ENCODE assay signal across 8 cellular contexts in the genomic region with DNA sequence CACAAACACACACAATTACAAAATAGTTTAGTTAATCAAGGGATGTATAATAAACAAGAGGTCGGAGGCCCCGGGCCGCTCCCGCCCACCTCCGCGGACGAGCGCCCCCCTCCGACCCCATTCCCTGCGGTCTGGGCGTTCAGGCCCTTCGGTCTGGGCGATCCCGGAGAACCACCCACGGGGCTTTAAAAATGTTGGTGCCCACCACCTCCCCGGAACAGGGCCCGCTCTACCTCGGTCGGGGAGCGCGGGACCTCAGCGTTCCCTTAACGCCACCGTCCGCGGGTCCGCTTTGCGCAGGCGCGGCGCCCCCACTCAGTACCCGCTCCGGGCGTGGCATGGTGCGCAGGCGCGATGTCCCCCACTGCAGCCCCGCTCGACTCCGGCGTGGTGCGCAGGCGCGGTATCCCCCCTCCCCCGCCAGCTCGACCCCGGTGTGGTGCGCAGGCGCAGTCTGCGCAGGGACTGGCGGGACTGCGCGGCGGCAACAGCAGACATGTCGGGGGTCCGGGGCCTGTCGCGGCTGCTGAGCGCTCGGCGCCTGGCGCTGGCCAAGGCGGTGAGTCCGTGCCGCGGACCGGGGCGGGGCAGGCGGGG. TPM values are rescaled to one million over a fixed set of nuclear protein-coding genes. Genes with fewer than 3 reads are reported as not detected.
A peak's percentile ranks its signal among the peaks of the same experiment; 100 is the strongest.
DNase-seq lines count a peak whose midpoint lies in the region; ATAC-seq and TF ChIP-seq lines count a peak whose summit lies in the region.

Gene CCDC127, minus strand, starts transcription at position 294 of the 597 bp plus-strand sequence. CDS start 1,304 bp downstream, outside the sequence.
Gene SDHA, plus strand, starts transcription at position 461 of the 597 bp plus-strand sequence. Its CDS starts 36 bp downstream, at position 497.

- H3K4me3 ChIP-seq in BJ (ENCODE audit: low read depth, low read length) = peak within 1 kb of the TSS; percentile 96

- peaks cover 53% of the 10 kb centered on the region for H3K4me1 Mint-ChIP-seq in chondrocyte (ENCODE audit: low read depth)

- TF ChIP-seq CTCF in BJ (IDR thresholded peaks at IDR 0.05; ENCODE audit: insufficient read depth, low read depth, low read length) (peak; percentile 57), chondrocyte (IDR thresholded peaks at IDR 0.05) (peak; percentile 80)

- DNase-seq in BJ (ENCODE audit: low read depth) (peak; percentile 47), GM19238 (ENCODE audit: insufficient read length, low spot score) (peak; percentile 94), NCI-H460 (ENCODE audit: extremely low read depth, low read depth) (peak; percentile 93), chondrocyte (ENCODE audit: low spot score) (peak; percentile 97), kidney glomerular epithelial cell (lab: John Stamatoyannopoulos, UW) (peak; percentile 85)
- DNase-seq in activated CD4-positive, alpha-beta T cell treated with anti-CD3 and anti-CD28 coated beads for 1 hour = peak; percentile 99
- peak; percentile 99 for DNase-seq in stimulated activated CD4-positive, alpha-beta T cell treated with anti-CD3 and anti-CD28 coated beads, Interleukin-15, amount 100 ng/mL, for 24 hours

- ATAC-seq in HG03432 (IDR thresholded peaks at IDR 0.05; ENCODE audit: unreplicated experiment) = peak; percentile 84

- H3K27ac Mint-ChIP-seq in chondrocyte (ENCODE audit: unreplicated experiment) = peak within 1 kb of the TSS; percentile 89

- H3K36me3 Mint-ChIP-seq in chondrocyte (ENCODE audit: low read depth) = peaks cover 6% of the 10 kb centered on the region

- H3K27me3 Mint-ChIP-seq in chondrocyte (ENCODE audit: low read depth) = no peaks in the 10 kb centered on the region

- no peaks in the 10 kb centered on the region for H3K27me3 ChIP-seq in BJ (ENCODE audit: control insufficient read depth, insufficient read depth, low read length)

- H3K9me3 Mint-ChIP-seq in chondrocyte (ENCODE audit: low read depth) = no peaks in the 10 kb centered on the region

- CTCF ChIA-PET in BJ (lab: Yijun Ruan, JAX) = interaction anchor here (0.6 to 2.7 kb wide), 9 partner anchors 9 to 177 kb away, joined by 3 to 7 read pairs (median 3); no protein-coding TSS in a partner anchor

- POLR2A ChIA-PET in BJ (lab: Charles Lee) = interaction anchor here (0.6 kb wide), 1 partner anchor 49 kb away, joined by 5 read pairs; no protein-coding TSS in a partner anchor

- H3K4me3 Mint-ChIP-seq in chondrocyte (ENCODE audit: unreplicated experiment) = peak within 1 kb of the TSS; percentile 86

- 0 out of 2 replicates have a peak, but pooled peaks cover 2% of the 10 kb centered on the region for H3K36me3 ChIP-seq in BJ (ENCODE audit: control insufficient read depth, insufficient read depth, low read length)

RNA-seq across cellular contexts. Expression of gene CCDC127, which starts in this region (rescaled TPM):
- 4.5 and 4.8 TPM in 2 replicates for polyA plus RNA-seq in BJ (2011; rRNA removed)
- polyA minus RNA-seq in BJ (2011; rRNA and poly(A)+ RNA removed) = 2.3 and 2.9 TPM in 2 replicates
- 4.3 and 4.4 TPM in 2 replicates for total RNA-seq in NCI-H460 (2014; rRNA removed; shearing (Covaris generic))
- polyA plus RNA-seq in NCI-H460 (2014; cell fraction: nucleus; rRNA removed) = 2.8 and 3.4 TPM in 2 replicates
- total RNA-seq in chondrocyte = 8.0 to 10.4 TPM (median 9.6 TPM) in 3 replicates

RNA-seq across cellular contexts. Expression of gene SDHA, which starts in this region (rescaled TPM):
- polyA plus RNA-seq in BJ (2011; rRNA removed) = 74.9 and 112 TPM in 2 replicates
- polyA minus RNA-seq in BJ (2011; rRNA and poly(A)+ RNA removed) = 94.7 and 147 TPM in 2 replicates
- total RNA-seq in NCI-H460 (2014; rRNA removed; shearing (Covaris generic)) = 89.9 and 95.3 TPM in 2 replicates
- 149 and 158 TPM in 2 replicates for polyA plus RNA-seq in NCI-H460 (2014; cell fraction: nucleus; rRNA removed)
- 79.7 to 95.5 TPM (median 81.5 TPM) in 3 replicates for total RNA-seq in chondrocyte

Comparison
In these comparisons a context has a peak if more than half of its experiments do, and no peak if none do; other contexts are left out.
1. Peak in every context shown above with its lines: DNase-seq, ATAC-seq and H3K4me3 ChIP-seq.
2. DNase-seq: peak in every context shown above with its lines; median percentile 99 in activated CD4-positive, alpha-beta T cell treated with anti-CD3 and anti-CD28 coated beads for 1 hour; 99 in stimulated activated CD4-positive, alpha-beta T cell treated with anti-CD3 and anti-CD28 coated beads, Interleukin-15, amount 100 ng/mL, for 24 hours; 97 in chondrocyte; 94 in GM19238; 93 in NCI-H460; 85 in kidney glomerular epithelial cell; 47 in BJ.